ENCODE assay signal across 19 cellular contexts in genomic region chr7:143479055-143479766, GRCh38. TPM values are rescaled to one million over a fixed set of nuclear protein-coding genes. Genes with fewer than 3 reads are reported as not detected.
A peak's percentile ranks its signal among the peaks of the same experiment; 100 is the strongest.
DNase-seq lines count a peak whose midpoint lies in the region; ATAC-seq and TF ChIP-seq lines count a peak whose summit lies in the region.
"Had no signal": no experiment of that assay in that cellular context is flagged by ENCODE, and none has a peak within 500 bp of the region (broad histone marks: within the 10 kb centered on the region; RNA-seq: fewer than 3 reads in every experiment).

No MANE protein-coding gene starts in this region.

- H4K20me1 ChIP-seq in fibroblast of lung (ENCODE audit: control insufficient read depth, extremely low read depth, insufficient read depth, low read length) = no peaks in the 10 kb centered on the region
- H4K20me1 ChIP-seq: BLaER1 treated with 17β-estradiol and CSF1 and Interleukin-3, amounts not matched to agents 10 nM and 100 nM had no signal

- no peaks in the 10 kb centered on the region for H3K36me3 ChIP-seq in fibroblast of lung (ENCODE audit: control insufficient read depth, insufficient read depth, low read length)
- H3K36me3 ChIP-seq in skeletal muscle tissue (ENCODE audit: control insufficient read depth in 3 of 3, insufficient read depth in 3 of 3, low read length in 3 of 3) = no peaks in the 10 kb centered on the region
- H3K36me3 ChIP-seq: BLaER1 treated with 17β-estradiol and CSF1 and Interleukin-3, amounts not matched to agents 10 nM and 100 nM had no signal

- peaks cover 2% of the 10 kb centered on the region for H3K4me1 ChIP-seq in fibroblast of lung (ENCODE audit: control insufficient read depth, extremely low read depth, insufficient read depth, low read length)
- H3K4me1 ChIP-seq in skeletal muscle tissue (ENCODE audit: control insufficient read depth in 3 of 3, insufficient read depth in 3 of 3, low read length in 3 of 3) = no peaks in the 10 kb centered on the region

- TF ChIP-seq CTCF in fibroblast of lung (conservative IDR thresholded peaks at IDR 0.05 in 1 of 2, IDR thresholded peaks at IDR 0.05 in 1 of 2; ENCODE audit: low read depth in 1 of 2, low read length in 2 of 2) = no peak

- H3K4me2 ChIP-seq in fibroblast of lung (ENCODE audit: extremely low read depth, insufficient read depth, low read length) = no peak overlapping the region

- peak; percentile 44 for DNase-seq in AG20443 (ENCODE audit: low spot score)
- peak; percentile 58 for DNase-seq in GM04504 (ENCODE audit: low read depth)
- DNase-seq in fibroblast of lung (ENCODE audit: low read depth in 2 of 2) = no peak
- no peak for DNase-seq in NCI-H82 (lab: John Stamatoyannopoulos, UW)
- no peak for DNase-seq in cerebellum (ENCODE audit: low spot score)
- DNase-seq: DMS 273 treated with DMSO at 0.1 percent for 48 hours, KG1, NCI-H1048, NCI-H1436 treated with DMSO at 0.1 percent for 48 hours, NCI-H2081, NCI-H510A, NCI-H774 had no signal

- H3K9me3 ChIP-seq in fibroblast of lung (ENCODE audit: control insufficient read depth, insufficient read depth, low read depth, low read length) = no peaks in the 10 kb centered on the region
- H3K9me3 ChIP-seq in skeletal muscle tissue (ENCODE audit: control insufficient read depth in 3 of 3, low read length in 3 of 3) = no peaks in the 10 kb centered on the region

- H3K27ac ChIP-seq in fibroblast of lung (ENCODE audit: insufficient read depth, low read length) = peak overlapping the region; percentile 16
- peak overlapping the region; percentile 9 for H3K27ac ChIP-seq in skeletal muscle tissue (ENCODE audit: low read depth, low read length)
- H3K27ac ChIP-seq: BLaER1 treated with 17β-estradiol and CSF1 and Interleukin-3, amounts not matched to agents 10 nM and 100 nM had no signal

- no peaks in the 10 kb centered on the region for H3K79me2 ChIP-seq in fibroblast of lung (ENCODE audit: control insufficient read depth, insufficient read depth, low read length)

- H3K27me3 ChIP-seq in fibroblast of lung (ENCODE audit: control insufficient read depth, insufficient read depth, low read length) (no peaks in the 10 kb centered on the region), skeletal muscle tissue (ENCODE audit: control insufficient read depth in 3 of 3, insufficient read depth in 3 of 3, low read length in 3 of 3) (no peaks in the 10 kb centered on the region)
- H3K27me3 ChIP-seq: BLaER1 treated with 17β-estradiol and CSF1 and Interleukin-3, amounts not matched to agents 10 nM and 100 nM had no signal

- no peak for ATAC-seq in HG03378 (IDR thresholded peaks at IDR 0.05; ENCODE audit: unreplicated experiment)

- H3K4me3 ChIP-seq in fibroblast of lung (replicated peaks in 1 of 4; ENCODE audit: control extremely low read depth in 1 of 4, insufficient read depth in 1 of 4, low read depth in 3 of 4, low read length in 4 of 4) = no peak overlapping the region
- H3K4me3 ChIP-seq in skeletal muscle tissue (ENCODE audit: low read length in 3 of 3) = no peak overlapping the region
- H3K4me3 ChIP-seq: BLaER1 treated with 17β-estradiol and CSF1 and Interleukin-3, amounts not matched to agents 10 nM and 100 nM had no signal

- H2AFZ ChIP-seq in fibroblast of lung (ENCODE audit: low read length) = no peak overlapping the region

- H3K9ac ChIP-seq in fibroblast of lung (ENCODE audit: insufficient read depth, low read length) (no peak overlapping the region), skeletal muscle tissue (ENCODE audit: low read depth in 1 of 3, low read length in 3 of 3) (no peak overlapping the region)
- H3K9ac ChIP-seq: BLaER1 treated with 17β-estradiol and CSF1 and Interleukin-3, amounts not matched to agents 10 nM and 100 nM had no signal

RNA-seq across cellular contexts. Expression of gene TAS2R41, which starts 1.5 kb away (rescaled TPM):
- total RNA-seq in fibroblast of lung (not detected in 2 replicates), skeletal muscle tissue (not detected), cerebellum (not detected)
- not detected in 2 replicates for polyA plus RNA-seq in fibroblast of lung
- not detected in 2 replicates for polyA plus RNA-seq in fibroblast of lung (2012)
- polyA minus RNA-seq in fibroblast of lung (ENCODE audit: low replicate concordance) = not detected in 2 replicates
- total RNA-seq: Daoy, H4, M059J, SK-MEL-5 had no signal

RNA-seq across cellular contexts. Expression of gene TAS2R60, which starts 36.0 kb away (rescaled TPM):
- total RNA-seq in fibroblast of lung (not detected in 2 replicates), skeletal muscle tissue (not detected), cerebellum (not detected)
- not detected in 2 replicates for polyA plus RNA-seq in fibroblast of lung
- not detected in 2 replicates for polyA plus RNA-seq in fibroblast of lung (2012)
- polyA minus RNA-seq in fibroblast of lung (ENCODE audit: low replicate concordance) = not detected in 2 replicates
- total RNA-seq: Daoy, H4, M059J, SK-MEL-5 had no signal

Comparison
In these comparisons a context has a peak if more than half of its experiments do, and no peak if none do; other contexts are left out.
1. DNase-seq: peak in AG20443 (single experiment) and GM04504 (single experiment); none in fibroblast of lung (0 of 2), NCI-H82 (single experiment) and cerebellum (single experiment).